ENCODE assay signal across 20 cellular contexts in genomic region chr9:120379611-120380010, GRCh38.
"Had no signal": no experiment of that assay in that cellular context is flagged by ENCODE, and none has a peak within 500 bp of the region (broad histone marks: within the 10 kb centered on the region; RNA-seq: fewer than 3 reads in every experiment).

No MANE protein-coding gene starts in this region.

- DNase-seq: dermis blood vessel endothelial cell; dorsolateral prefrontal cortex; effector CD4-positive, alpha-beta T cell; effector memory CD4-positive, alpha-beta T cell; foreskin keratinocyte; heart left ventricle; hypothalamus; immature natural killer cell; left cardiac atrium; left lung; left ventricle myocardium superior; lower lobe of right lung; mesenchymal stem cell; mucosa of descending colon; naive B cell had no signal

- H3K4me1 Mint-ChIP-seq: immature natural killer cell, naive B cell had no signal

- H2AFZ ChIP-seq: hepatocyte had no signal

- H3K27me3 ChIP-seq: dorsolateral prefrontal cortex, esophagus muscularis mucosa, foreskin keratinocyte, gastroesophageal sphincter, heart left ventricle, hepatocyte, left lung had no signal

- H3K4me2 ChIP-seq: hepatocyte had no signal

- H3K4me3 Mint-ChIP-seq: immature natural killer cell, mesothelial cell of epicardium, naive B cell had no signal

- H3K9me3 Mint-ChIP-seq: immature natural killer cell had no signal

- H3K4me1 ChIP-seq: esophagus muscularis mucosa, foreskin keratinocyte, gastroesophageal sphincter, left lung, lower lobe of right lung had no signal

- H3K4me3 ChIP-seq: coronary artery, dorsolateral prefrontal cortex, esophagus muscularis mucosa, gastroesophageal sphincter, heart left ventricle, hepatocyte, left lung, lower lobe of right lung, mucosa of descending colon had no signal

- ATAC-seq: foreskin keratinocyte, gastroesophageal sphincter, heart left ventricle, left cardiac atrium, left lung, left ventricle myocardium superior, lower lobe of right lung, mucosa of descending colon had no signal

- H3K36me3 ChIP-seq: esophagus muscularis mucosa, gastroesophageal sphincter, heart left ventricle, left lung, lower lobe of right lung had no signal

- H3K27me3 Mint-ChIP-seq: naive B cell had no signal

- H3K27ac ChIP-seq: coronary artery, dorsolateral prefrontal cortex, esophagus muscularis mucosa, foreskin keratinocyte, gastroesophageal sphincter, heart left ventricle, hepatocyte, left lung, lower lobe of right lung had no signal

- H3K27ac Mint-ChIP-seq: immature natural killer cell, mesothelial cell of epicardium, naive B cell had no signal
